8 cellular contexts compared by ENCODE assay signal in genomic region chr15:64152507-64153387, GRCh38. TPM values are rescaled to one million over a fixed set of nuclear protein-coding genes. Genes with fewer than 3 reads are reported as not detected.
DNase-seq lines count a peak whose midpoint lies in the region; ATAC-seq and TF ChIP-seq lines count a peak whose summit lies in the region.

No MANE protein-coding gene starts in this region.

- peaks cover 12 to 34% of the 10 kb centered on the region in 2 donors for H3K4me1 Mint-ChIP-seq in natural killer cell

- DNase-seq in Daoy (ENCODE audit: low read depth) (peak; percentile 35), NCI-H1048 (lab: John Stamatoyannopoulos, UW) (peak; percentile 6), caudate nucleus (lab: John Stamatoyannopoulos, UW) (peak in 1 of 61 donors; percentile 22), natural killer cell (no peak), pons (ENCODE audit: low spot score) (no peak), RKO (ENCODE audit: low spot score) (no peak)

- H3K27me3 Mint-ChIP-seq in natural killer cell (ENCODE audit: low read depth in 2 of 2) = peaks cover 6 to 7% of the 10 kb centered on the region in 2 donors

- ATAC-seq in GM19328 (IDR thresholded peaks at IDR 0.05; ENCODE audit: unreplicated experiment) = peak; percentile 21
- ATAC-seq in natural killer cell = peak in 1 of 3 donors; percentile 1
- ATAC-seq in GM18868 (IDR thresholded peaks at IDR 0.05; ENCODE audit: unreplicated experiment) = no peak

- TF ChIP-seq CTCF in natural killer cell (IDR thresholded peaks at IDR 0.05) = no peak

- peak overlapping the region; percentile 52 for H3K4me3 Mint-ChIP-seq in natural killer cell

- peaks cover 2% of the 10 kb centered on the region for H3K36me3 Mint-ChIP-seq in natural killer cell

- H3K27ac Mint-ChIP-seq in natural killer cell = peak overlapping the region in 1 of 2 donors; percentile 72

- peak overlapping the region; percentile 59 for H3K27ac ChIP-seq in caudate nucleus (ENCODE audit: low read depth, low read length)

- H3K9me3 Mint-ChIP-seq in natural killer cell = no peaks in the 10 kb centered on the region

- intact Hi-C loops in natural killer cell (cut with micrococcal nuclease) = loop anchor here (5.0 kb wide), 1 partner anchor 55 kb away; the partner anchor contains the start of gene SNX1

RNA-seq across cellular contexts. Expression of gene SNX22, which starts 1.2 kb away (rescaled TPM):
- total RNA-seq in Daoy (2014; rRNA removed; shearing (Covaris generic)) = not detected in 2 replicates
- under 1 TPM; 0.41 to 0.80 (median 0.75) TPM for total RNA-seq in natural killer cell

RNA-seq across cellular contexts. Expression of gene PPIB, which starts 10.1 kb away (rescaled TPM):
- 323 and 334 TPM in 2 replicates for total RNA-seq in Daoy (2014; rRNA removed; shearing (Covaris generic))
- total RNA-seq in natural killer cell = 100 to 1,000 TPM; 234 to 298 (median 251) TPM

RNA-seq across cellular contexts. Expression of gene SNX1, which starts 57.0 kb away (rescaled TPM):
- 14.6 and 31.4 TPM in 2 replicates for total RNA-seq in Daoy (2014; rRNA removed; shearing (Covaris generic))
- 100 to 1,000 TPM; 110 to 141 (median 111) TPM for total RNA-seq in natural killer cell

RNA-seq across cellular contexts. Expression of gene CIAO2A, which starts 59.1 kb away (rescaled TPM):
- 170 and 255 TPM in 2 replicates for total RNA-seq in Daoy (2014; rRNA removed; shearing (Covaris generic))
- total RNA-seq in natural killer cell = 10 to 100 TPM; 20.2 to 23.9 (median 22.9) TPM

Comparison
In these comparisons a context has a peak if more than half of its experiments do, and no peak if none do; other contexts are left out.
1. DNase-seq: peak in Daoy (single experiment) and NCI-H1048 (single experiment); none in natural killer cell (single experiment), pons (single experiment) and RKO (single experiment).